Comparison of ENCODE assay signal across 30 cellular contexts in genomic region chr16:48507346-48507745, GRCh38.
"Had no signal": no experiment of that assay in that cellular context is flagged by ENCODE, and none has a peak within 500 bp of the region (broad histone marks: within the 10 kb centered on the region; RNA-seq: fewer than 3 reads in every experiment).

No MANE protein-coding gene starts in this region.

- H3K27me3 ChIP-seq: Peyer's patch had no signal

- H3K27ac ChIP-seq: Peyer's patch, RWPE1, WERI-Rb-1 had no signal

- H3K4me3 ChIP-seq: Peyer's patch had no signal

- DNase-seq: activated CD4-positive, alpha-beta memory T cell treated with anti-CD3 and anti-CD28 coated beads, Interleukin-2, amount 10 ng/mL, durations not matched to agents 7 days and 5 days; activated CD4-positive, alpha-beta T cell treated with anti-CD3 and anti-CD28 coated beads for 1 hour; activated CD4-positive, alpha-beta T cell treated with anti-CD3 and anti-CD28 coated beads for 48 hours; activated CD4-positive, CD25-positive, alpha-beta regulatory T cell; activated CD8-positive, alpha-beta memory T cell treated with anti-CD3 and anti-CD28 coated beads for 24 hours; activated CD8-positive, alpha-beta memory T cell treated with anti-CD3 and anti-CD28 coated beads, Interleukin-2, amount 10 ng/mL, durations not matched to agents 7 days and 5 days; activated effector memory CD4-positive, alpha-beta T cell treated with Interleukin-2 at 50 U/mL for 16 hours; activated naive CD4-positive, alpha-beta T cell treated with anti-CD3 and anti-CD28 coated beads, Interleukin-2, amount 10 ng/mL, durations not matched to agents 7 days and 5 days; activated naive CD8-positive, alpha-beta T cell treated with anti-CD3 and anti-CD28 coated beads, Interleukin-2, amount 50 U/mL, for 24 hours; activated T-cell treated with anti-CD3 and anti-CD28 coated beads, Interleukin-2, amount 50 U/mL, for 48 hours; anterior cingulate cortex; Karpas-422; KBM-7; NCI-H1105; NCI-H1436; NCI-H1694 treated with DMSO at 0.1 percent for 48 hours; NCI-H2029 treated with DMSO at 0.1 percent for 48 hours; NCI-H2107; NCI-H2171; NCI-H510A; NCI-H526; NCI-H748 treated with DMSO at 0.1 percent for 48 hours; NK-92 treated with Interleukin-12 subunit alpha and Interleukin-12 subunit beta, amount 100 ng/mL, for 24 hours; PC-3; SIG-M5; SW 1271; T1000; WERI-Rb-1 had no signal

- H3K36me3 ChIP-seq: Peyer's patch, WERI-Rb-1 had no signal
